ENCODE assay signal across 14 cellular contexts in the genomic region with DNA sequence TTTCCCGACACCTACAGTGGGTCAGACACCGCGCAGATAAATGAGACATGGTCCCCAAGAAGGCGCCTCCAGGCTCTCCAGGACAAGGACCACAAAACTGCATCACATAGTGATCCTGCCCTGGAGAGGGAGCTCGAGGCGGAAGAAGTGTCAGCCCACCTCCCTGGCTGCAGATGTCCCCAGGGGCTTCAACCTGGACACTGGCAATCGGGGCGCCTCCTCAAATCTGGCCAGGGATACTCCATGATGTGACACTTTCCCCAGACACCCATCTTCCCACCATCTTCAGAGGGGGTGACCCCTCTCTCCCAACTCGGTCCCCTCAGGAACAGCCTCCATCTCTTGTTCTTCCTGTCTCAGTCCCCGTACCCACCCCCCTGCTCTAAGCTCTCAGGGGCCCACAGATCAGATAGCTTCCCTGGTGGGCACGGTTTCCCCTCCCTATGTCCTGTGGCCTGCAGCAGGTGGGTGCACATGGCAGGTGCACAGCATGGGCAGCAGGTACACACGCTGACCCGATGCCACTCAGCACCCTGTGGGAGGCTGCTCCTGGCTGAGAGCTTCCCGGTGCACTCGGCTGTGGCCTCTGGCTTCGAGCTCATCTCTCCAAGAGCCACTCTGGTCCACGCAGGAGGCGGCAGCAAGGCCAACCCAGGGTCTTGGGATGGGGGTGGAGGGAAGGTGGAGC.
"Had no signal": no experiment of that assay in that cellular context is flagged by ENCODE, and none has a peak within 500 bp of the region (broad histone marks: within the 10 kb centered on the region; RNA-seq: fewer than 3 reads in every experiment).

No MANE protein-coding gene starts in this region.

- DNase-seq: activated CD4-positive, alpha-beta T cell treated with anti-CD3 and anti-CD28 coated beads for 4 hours; activated naive CD4-positive, alpha-beta T cell; activated T-cell treated with anti-CD3 and anti-CD28 coated beads, Interleukin-2, amount 50 U/mL, for 48 hours; caudate nucleus; cortex of kidney; effector CD8-positive, alpha-beta T cell; hippocampal formation; mammary epithelial cell; natural killer cell; stimulated activated CD4-positive, alpha-beta T cell treated with anti-CD3 and anti-CD28 coated beads, Interleukin-4, amount 100 ng/mL, for 24 hours; thyroid gland had no signal

- H3K36me3 ChIP-seq: ovary had no signal

- ATAC-seq: natural killer cell had no signal

- H3K9me3 Mint-ChIP-seq: natural killer cell had no signal

- H3K9me3 ChIP-seq: adrenal gland, ovary, thyroid gland, vagina had no signal

- H3K4me3 ChIP-seq: adrenal gland, ovary, thyroid gland, vagina had no signal

- H3K27me3 ChIP-seq: adrenal gland, ovary, thyroid gland, vagina had no signal

- H3K27ac ChIP-seq: adrenal gland, ovary, thyroid gland, vagina had no signal

- H3K4me1 ChIP-seq: adrenal gland, thyroid gland, vagina had no signal

- H3K4me1 Mint-ChIP-seq: natural killer cell had no signal

- H3K4me3 Mint-ChIP-seq: natural killer cell had no signal

- H3K27ac Mint-ChIP-seq: natural killer cell had no signal

- H3K36me3 Mint-ChIP-seq: natural killer cell had no signal
